In genomic region chr1:52511439-52511838, GRCh38 we compare ENCODE assay signal across 1 cellular context.
TF ChIP-seq lines count a peak whose summit lies in the region.

No MANE protein-coding gene starts in this region.

TF ChIP-seq in GM12878, 131 proteins besides CTCF, POLR2A, EP300 and RAD21:
- TF ChIP-seq EZH2 (IDR thresholded peaks at IDR 0.05; ENCODE audit: borderline replicate concordance, control insufficient read depth, low read depth, low read length) (no peak), STAT3 (IDR thresholded peaks at IDR 0.05; ENCODE audit: low read depth, low read length) (no peak), ASH2L (IDR thresholded peaks at IDR 0.05; ENCODE audit: borderline replicate concordance, low read depth) (no peak), BCL3 (IDR thresholded peaks at IDR 0.05; ENCODE audit: borderline replicate concordance, insufficient read depth, low read depth, low read length, poor library complexity, severe bottlenecking) (no peak), CHD4 (IDR thresholded peaks at IDR 0.05) (no peak)
